ENCODE assay signal across 17 cellular contexts in the genomic region with DNA sequence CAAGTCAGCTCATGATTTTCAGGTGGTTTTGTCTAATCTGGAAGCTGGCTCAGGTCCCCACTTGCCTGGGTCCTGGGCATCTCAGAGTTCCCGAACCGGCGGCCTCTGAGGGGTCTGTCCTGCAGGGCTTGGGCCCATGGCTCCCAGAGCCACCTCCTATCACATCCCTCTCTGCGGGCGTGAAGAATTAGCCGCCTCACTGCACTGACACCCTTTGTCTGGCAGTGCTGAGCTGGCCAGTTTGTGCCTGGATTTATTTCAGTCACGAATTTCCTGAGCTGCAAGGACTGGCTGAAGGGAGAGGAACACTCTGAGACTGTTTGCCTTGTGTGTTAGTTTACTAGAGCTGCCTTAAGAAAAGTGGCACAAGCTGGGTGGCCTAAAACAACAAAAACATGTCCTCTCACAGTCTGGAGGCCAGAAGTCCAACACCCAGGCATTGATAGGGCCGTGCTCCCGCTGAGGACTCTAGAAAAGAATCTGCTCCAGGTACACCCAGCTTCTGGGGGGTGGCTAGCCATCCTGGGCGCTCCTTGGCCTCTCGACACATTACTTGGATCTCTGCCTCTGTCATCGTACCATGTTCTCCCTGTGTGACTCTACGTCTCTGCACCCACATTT.
"Had no signal": no experiment of that assay in that cellular context is flagged by ENCODE, and none has a peak within 500 bp of the region (broad histone marks: within the 10 kb centered on the region; RNA-seq: fewer than 3 reads in every experiment).

No MANE protein-coding gene starts in this region.

- H3K4me1 ChIP-seq: gastroesophageal sphincter, left lung, sigmoid colon, spleen, stomach had no signal

- DNase-seq: activated CD4-positive, alpha-beta T cell treated with anti-CD3 and anti-CD28 coated beads, Interleukin-2, amount 50 U/mL, for 48 hours; activated effector memory CD4-positive, alpha-beta T cell treated with Interleukin-2 at 50 U/mL for 16 hours; activated T-cell treated with anti-CD3 and anti-CD28 coated beads, Interleukin-2, amount 50 U/mL, for 1 hour; dermis blood vessel endothelial cell; erythroblast; mammary epithelial cell; naive thymus-derived CD8-positive, alpha-beta T cell; sigmoid colon; SK-N-SH; spleen; stimulated activated CD4-positive, alpha-beta T cell treated with anti-CD3 and anti-CD28 coated beads, Interleukin-1b, Interleukin-23, amount 100 ng/mL, for 48 hours; stomach; WERI-Rb-1 had no signal

- H3K9me3 ChIP-seq: gastroesophageal sphincter, left lung, sigmoid colon, SK-N-SH, spleen, stomach, thoracic aorta had no signal

- FAIRE-seq: keratinocyte had no signal

- H3K27me3 ChIP-seq: gastroesophageal sphincter, left lung, stomach had no signal

- H3K4me3 ChIP-seq: gastroesophageal sphincter, left lung, sigmoid colon, spleen, stomach, thoracic aorta had no signal

- H3K27ac ChIP-seq: gastroesophageal sphincter, left lung, sigmoid colon, spleen, stomach, thoracic aorta, WERI-Rb-1 had no signal

- H3K36me3 ChIP-seq: gastroesophageal sphincter, left lung, sigmoid colon, spleen, stomach, thoracic aorta, WERI-Rb-1 had no signal
